In genomic region chr4:54727346-54727745, GRCh38 we compare ENCODE assay signal across 20 cellular contexts.
DNase-seq lines count a peak whose midpoint lies in the region; ATAC-seq, FAIRE-seq and TF ChIP-seq lines count a peak whose summit lies in the region.
"Had no signal": no experiment of that assay in that cellular context is flagged by ENCODE, and none has a peak within 500 bp of the region (broad histone marks: within the 10 kb centered on the region; RNA-seq: fewer than 3 reads in every experiment).

No MANE protein-coding gene starts in this region.

- peak; percentile 35 for ATAC-seq in GM18498 (IDR thresholded peaks at IDR 0.05; ENCODE audit: unreplicated experiment)
- peak; percentile 71 for ATAC-seq in HG02642 (IDR thresholded peaks at IDR 0.05; ENCODE audit: poor library complexity, unreplicated experiment)
- ATAC-seq in HG03354 (IDR thresholded peaks at IDR 0.05; ENCODE audit: poor library complexity, severe bottlenecking, unreplicated experiment), result peak; percentile 51
- ATAC-seq in effector memory CD8-positive, alpha-beta T cell (replicated peaks), result no peak
- ATAC-seq: left cardiac atrium; stimulated activated naive CD8-positive, alpha-beta T cell treated with anti-CD3 and anti-CD28 coated beads, Interleukin-15, amount 100 ng/mL, for 72 hours had no signal

- H4K20me1 ChIP-seq in mammary epithelial cell (ENCODE audit: insufficient read depth, low read length), result no peaks in the 10 kb centered on the region

- CTCF ChIA-PET in mammary epithelial cell (lab: Charles Lee; ENCODE audit: low non-redundant PET), result no interaction called here

- no peak overlapping the region for H3K4me3 ChIP-seq in mammary epithelial cell (replicated peaks in 1 of 3; ENCODE audit: insufficient read depth in 1 of 3, low read depth in 2 of 3, low read length in 3 of 3)
- H3K4me3 ChIP-seq: coronary artery, right atrium auricular region had no signal

- TF ChIP-seq CTCF in mammary epithelial cell (conservative IDR thresholded peaks at IDR 0.05 in 1 of 2, IDR thresholded peaks at IDR 0.05 in 1 of 2; ENCODE audit: extremely low read depth in 1 of 2, insufficient read depth in 1 of 2, low read depth in 1 of 2, low read length in 2 of 2), result no peak

- H3K9me3 Mint-ChIP-seq in effector memory CD8-positive, alpha-beta T cell, result peaks cover 4 to 7% of the 10 kb centered on the region in 2 donors
- H3K9me3 Mint-ChIP-seq: CD14-positive monocyte; stimulated activated naive CD8-positive, alpha-beta T cell treated with anti-CD3 and anti-CD28 coated beads, Interleukin-15, amount 100 ng/mL, for 72 hours had no signal

- H3K27me3 ChIP-seq in mammary epithelial cell (ENCODE audit: insufficient read depth, low read length), result peaks cover 4% of the 10 kb centered on the region
- H3K27me3 ChIP-seq: neutrophil, right atrium auricular region had no signal

- H3K27me3 Mint-ChIP-seq in effector memory CD8-positive, alpha-beta T cell, result no peaks in the 10 kb centered on the region
- H3K27me3 Mint-ChIP-seq: stimulated activated naive CD8-positive, alpha-beta T cell treated with anti-CD3 and anti-CD28 coated beads, Interleukin-15, amount 100 ng/mL, for 72 hours had no signal

- no peaks in the 10 kb centered on the region for H3K36me3 Mint-ChIP-seq in effector memory CD8-positive, alpha-beta T cell (ENCODE audit: insufficient read depth)

- no peak overlapping the region for H3K9ac ChIP-seq in mammary epithelial cell (ENCODE audit: insufficient read depth, low read length)

- H3K79me2 ChIP-seq in mammary epithelial cell (ENCODE audit: insufficient read depth, low read length), result no peaks in the 10 kb centered on the region

- no peaks in the 10 kb centered on the region for H3K4me1 ChIP-seq in mammary epithelial cell (ENCODE audit: insufficient read depth, low read length)

- H3K4me1 Mint-ChIP-seq in effector memory CD8-positive, alpha-beta T cell (ENCODE audit: low read depth in 2 of 2), result no peaks in the 10 kb centered on the region

- H3K27ac ChIP-seq in mammary epithelial cell (ENCODE audit: insufficient read depth, low read depth, low read length), result no peak overlapping the region
- H3K27ac ChIP-seq: coronary artery, neutrophil, right atrium auricular region had no signal

- peak; percentile 48 for FAIRE-seq in GM19239 (lab: Jason Lieb, UNC)

- in situ Hi-C loops in mammary epithelial cell (cut with MboI; ENCODE audit: low sequenced_read_pairs in 2 of 2), result no loop called here

- WGBS in mammary epithelial cell (ENCODE audit: low coverage, missing lambda C conversion rate), result 63% methylated on average over 2 of the region's 2 CpGs

- intact Hi-C loops in mammary epithelial cell (cut with micrococcal nuclease), result no loop called here

- dilution Hi-C loops in mammary epithelial cell (cut with HindIII; ENCODE audit: low sequenced_read_pairs), result no loop called here

- H3K4me3 Mint-ChIP-seq in effector memory CD8-positive, alpha-beta T cell, result no peak overlapping the region
- H3K4me3 Mint-ChIP-seq: CD14-positive monocyte; stimulated activated naive CD8-positive, alpha-beta T cell treated with anti-CD3 and anti-CD28 coated beads, Interleukin-15, amount 100 ng/mL, for 72 hours had no signal

- no peak overlapping the region for H3K4me2 ChIP-seq in mammary epithelial cell (ENCODE audit: insufficient read depth, low read depth, low read length)

- no peaks in the 10 kb centered on the region for H3K9me3 ChIP-seq in mammary epithelial cell (replicated peaks; ENCODE audit: insufficient read depth, low read length)
- H3K9me3 ChIP-seq: neutrophil, right atrium auricular region had no signal

- H2AFZ ChIP-seq in mammary epithelial cell (ENCODE audit: low read depth, low read length), result no peak overlapping the region

- BruUV-seq in mammary epithelial cell (replicated peaks; lab: Mats Ljungman, UMichigan), result no TSS peak

- DNase-seq in GM19239 (ENCODE audit: insufficient read length, low spot score), result no peak
- DNase-seq in mammary epithelial cell, result no peak
- DNase-seq in GOT3 (lab: John Stamatoyannopoulos, UW), result no peak
- no peak for DNase-seq in effector memory CD8-positive, alpha-beta T cell
- no peak for DNase-seq in hypothalamus (lab: John Stamatoyannopoulos, UW)
- DNase-seq: activated CD4-positive, alpha-beta T cell treated with anti-CD3 and anti-CD28 coated beads, Interleukin-2, amount 50 U/mL, for 1 hour; activated naive CD4-positive, alpha-beta T cell treated with anti-CD3 and anti-CD28 coated beads, Interleukin-2, amount 50 U/mL, for 16 hours; DMS153; foreskin fibroblast; left cardiac atrium; NCI-H1694 treated with DMSO at 0.1 percent for 48 hours; NCI-H446; stimulated activated naive CD8-positive, alpha-beta T cell treated with anti-CD3 and anti-CD28 coated beads, Interleukin-15, amount 100 ng/mL, for 72 hours had no signal

- H3K36me3 ChIP-seq in mammary epithelial cell (ENCODE audit: insufficient read depth, low read length), result no peaks in the 10 kb centered on the region
- H3K36me3 ChIP-seq: neutrophil, right atrium auricular region had no signal

- no peak overlapping the region for H3K27ac Mint-ChIP-seq in effector memory CD8-positive, alpha-beta T cell
- H3K27ac Mint-ChIP-seq: CD14-positive monocyte; stimulated activated naive CD8-positive, alpha-beta T cell treated with anti-CD3 and anti-CD28 coated beads, Interleukin-15, amount 100 ng/mL, for 72 hours had no signal
